In the genomic region with DNA sequence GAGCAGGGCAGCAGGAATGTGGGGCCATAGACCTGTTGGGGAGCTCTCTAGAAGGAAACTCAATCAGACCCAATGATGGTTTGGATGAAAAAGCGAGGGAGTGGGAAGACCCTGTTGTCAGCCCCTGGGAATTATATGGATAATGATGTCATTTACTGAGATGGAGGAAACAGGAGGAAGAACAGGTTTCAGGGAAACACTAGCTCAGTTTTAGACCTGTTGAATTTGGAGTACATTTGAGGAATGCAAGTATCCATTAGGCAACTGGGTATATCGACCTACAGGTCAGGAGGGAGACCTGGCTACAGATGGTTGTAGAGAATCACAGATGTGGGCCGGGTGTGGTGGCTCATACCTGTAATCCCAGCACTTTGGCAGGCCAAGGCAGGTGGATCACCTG, we compare ENCODE assay signal across 1 cellular context.
TF ChIP-seq lines count a peak whose summit lies in the region.

No MANE protein-coding gene starts in this region.

TF ChIP-seq in HepG2, 621 proteins besides CTCF, POLR2A, EP300 and RAD21 (continued from another document):
- TF ChIP-seq, protein P1, sequence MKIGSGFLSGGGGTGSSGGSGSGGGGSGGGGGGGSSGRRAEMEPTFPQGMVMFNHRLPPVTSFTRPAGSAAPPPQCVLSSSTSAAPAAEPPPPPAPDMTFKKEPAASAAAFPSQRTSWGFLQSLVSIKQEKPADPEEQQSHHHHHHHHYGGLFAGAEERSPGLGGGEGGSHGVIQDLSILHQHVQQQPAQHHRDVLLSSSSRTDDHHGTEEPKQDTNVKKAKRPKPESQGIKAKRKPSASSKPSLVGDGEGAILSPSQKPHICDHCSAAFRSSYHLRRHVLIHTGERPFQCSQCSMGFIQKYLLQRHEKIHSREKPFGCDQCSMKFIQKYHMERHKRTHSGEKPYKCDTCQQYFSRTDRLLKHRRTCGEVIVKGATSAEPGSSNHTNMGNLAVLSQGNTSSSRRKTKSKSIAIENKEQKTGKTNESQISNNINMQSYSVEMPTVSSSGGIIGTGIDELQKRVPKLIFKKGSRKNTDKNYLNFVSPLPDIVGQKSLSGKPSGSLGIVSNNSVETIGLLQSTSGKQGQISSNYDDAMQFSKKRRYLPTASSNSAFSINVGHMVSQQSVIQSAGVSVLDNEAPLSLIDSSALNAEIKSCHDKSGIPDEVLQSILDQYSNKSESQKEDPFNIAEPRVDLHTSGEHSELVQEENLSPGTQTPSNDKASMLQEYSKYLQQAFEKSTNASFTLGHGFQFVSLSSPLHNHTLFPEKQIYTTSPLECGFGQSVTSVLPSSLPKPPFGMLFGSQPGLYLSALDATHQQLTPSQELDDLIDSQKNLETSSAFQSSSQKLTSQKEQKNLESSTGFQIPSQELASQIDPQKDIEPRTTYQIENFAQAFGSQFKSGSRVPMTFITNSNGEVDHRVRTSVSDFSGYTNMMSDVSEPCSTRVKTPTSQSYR (CRISPR knock-in tag; IDR thresholded peaks at IDR 0.05; ENCODE audit: borderline replicate concordance): no peak
- TF ChIP-seq GZF1 (CRISPR knock-in tag; IDR thresholded peaks at IDR 0.05) (no peak), GABPB1 (CRISPR knock-in tag; IDR thresholded peaks at IDR 0.05) (no peak), ZNF510 (CRISPR knock-in tag; IDR thresholded peaks at IDR 0.05; ENCODE audit: low read depth) (no peak)
TF ChIP-seq in HepG2: peak in this region for 1.
